1 cellular context compared by ENCODE assay signal in genomic region chr4:174193438-174194015, GRCh38.
TF ChIP-seq lines count a peak whose summit lies in the region.

No MANE protein-coding gene starts in this region.

TF ChIP-seq in GM23338, 12 proteins besides CTCF, POLR2A, EP300 and RAD21 (continued from another document):
- TF ChIP-seq REST (IDR thresholded peaks at IDR 0.05; ENCODE audit: unreplicated experiment) (no peak), POLR2AphosphoS5 (IDR thresholded peaks at IDR 0.05; ENCODE audit: low read depth) (no peak)
TF ChIP-seq in GM23338: peak in this region for 0.
